In the genomic region with DNA sequence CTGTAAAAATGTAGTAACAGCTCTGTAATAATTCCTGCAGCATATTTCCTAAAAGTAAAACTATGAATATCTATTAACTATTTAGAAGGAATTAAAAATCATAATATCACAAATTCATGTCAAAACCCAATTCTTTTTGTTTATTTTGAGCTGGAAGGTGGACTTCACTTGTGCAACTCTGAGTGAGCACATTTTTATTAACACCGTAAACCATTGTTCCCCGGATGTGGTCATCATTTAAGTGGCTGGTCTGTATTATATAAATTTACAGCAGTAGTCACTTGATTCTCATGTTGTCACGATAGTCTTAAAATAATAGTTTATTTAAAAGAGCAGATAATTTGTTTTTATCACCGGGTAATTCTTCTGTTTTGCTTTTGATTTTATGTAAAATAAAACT, we compare ENCODE assay signal across 29 cellular contexts. TPM values are rescaled to one million over a fixed set of nuclear protein-coding genes. Genes with fewer than 3 reads are reported as not detected.
"Had no signal": no experiment of that assay in that cellular context is flagged by ENCODE, and none has a peak within 500 bp of the region (broad histone marks: within the 10 kb centered on the region; RNA-seq: fewer than 3 reads in every experiment).

No MANE protein-coding gene starts in this region.

- DNase-seq: activated CD4-positive, alpha-beta memory T cell treated with anti-CD3 and anti-CD28 coated beads, Interleukin-2, amount 10 ng/mL, durations not matched to agents 7 days and 5 days; activated CD4-positive, alpha-beta T cell treated with anti-CD3 and anti-CD28 coated beads, Interleukin-2, amount 10 ng/mL, durations not matched to agents 24 days and 14 days; activated gamma-delta T cell; activated naive CD4-positive, alpha-beta T cell treated with anti-CD3 and anti-CD28 coated beads, Interleukin-2, amount 50 U/mL, for 16 hours; anterior cingulate cortex; body of pancreas; caudate nucleus; effector memory CD8-positive, alpha-beta T cell; esophagus squamous epithelium; foreskin keratinocyte; hypothalamus; islet precursor cell; left colon; lower lobe of right lung; naive thymus-derived CD4-positive, alpha-beta T cell; occipital lobe; retina; sigmoid colon; spleen; stimulated activated CD4-positive, alpha-beta T cell treated with anti-CD3 and anti-CD28 coated beads, Interleukin-4, amount 100 ng/mL, for 1 hour; stimulated activated naive CD4-positive, alpha-beta T cell; testis had no signal

- H3K27me3 ChIP-seq: body of pancreas, esophagus squamous epithelium, foreskin keratinocyte, sigmoid colon, spleen, testis had no signal

- H3K36me3 Mint-ChIP-seq: naive thymus-derived CD4-positive, alpha-beta T cell had no signal

- H3K9me3 ChIP-seq: body of pancreas, esophagus squamous epithelium, lower lobe of right lung, sigmoid colon, spleen, testis had no signal

- H3K27ac ChIP-seq: body of pancreas, esophagus squamous epithelium, foreskin keratinocyte, lower lobe of right lung, sigmoid colon, spleen, testis had no signal

- ATAC-seq: body of pancreas; effector memory CD8-positive, alpha-beta T cell; foreskin keratinocyte; left colon; lower lobe of right lung; naive thymus-derived CD4-positive, alpha-beta T cell; SK-N-SH treated with all-trans-retinoic acid at 6 μM for 48 hours had no signal

- H3K4me3 ChIP-seq: body of pancreas, esophagus squamous epithelium, lower lobe of right lung, sigmoid colon, spleen, testis had no signal

- H3K9me3 Mint-ChIP-seq: activated CD4-positive, alpha-beta memory T cell treated with anti-CD3 and anti-CD28 coated beads, Interleukin-2, amount 10 ng/mL, durations not matched to agents 7 days and 5 days; activated CD4-positive, alpha-beta T cell treated with anti-CD3 and anti-CD28 coated beads, Interleukin-2, amount 10 ng/mL, durations not matched to agents 24 days and 14 days; activated T-helper 1 cell treated with anti-CD3 and anti-CD28 coated beads, Interleukin-12 subunit alpha, Interleukin-12 subunit beta, Interleukin-2, Interleukin-4 antibody, amounts not matched to agents 30 ng/mL and 10 ng/mL and 1 ng/mL, durations not matched to agents 14 hours and 24 hours and 36 hours; effector memory CD8-positive, alpha-beta T cell; neural crest cell; type B pancreatic cell had no signal

- H3K27me3 Mint-ChIP-seq: activated CD4-positive, alpha-beta memory T cell treated with anti-CD3 and anti-CD28 coated beads, Interleukin-2, amount 10 ng/mL, durations not matched to agents 7 days and 5 days; activated CD4-positive, alpha-beta T cell treated with anti-CD3 and anti-CD28 coated beads, Interleukin-2, amount 10 ng/mL, durations not matched to agents 24 days and 14 days; effector memory CD8-positive, alpha-beta T cell; naive thymus-derived CD4-positive, alpha-beta T cell; progenitor cell of endocrine pancreas; type B pancreatic cell had no signal

- H3K4me3 Mint-ChIP-seq: activated CD4-positive, alpha-beta memory T cell treated with anti-CD3 and anti-CD28 coated beads, Interleukin-2, amount 10 ng/mL, durations not matched to agents 7 days and 5 days; activated CD4-positive, alpha-beta T cell treated with anti-CD3 and anti-CD28 coated beads, Interleukin-2, amount 10 ng/mL, durations not matched to agents 24 days and 14 days; activated T-helper 1 cell treated with anti-CD3 and anti-CD28 coated beads, Interleukin-12 subunit alpha, Interleukin-12 subunit beta, Interleukin-2, Interleukin-4 antibody, amounts not matched to agents 30 ng/mL and 10 ng/mL and 1 ng/mL, durations not matched to agents 14 hours and 24 hours and 36 hours; effector memory CD8-positive, alpha-beta T cell; naive thymus-derived CD4-positive, alpha-beta T cell; neural crest cell; type B pancreatic cell had no signal

- H3K4me1 ChIP-seq: body of pancreas had no signal

- H3K27ac Mint-ChIP-seq: activated CD4-positive, alpha-beta memory T cell treated with anti-CD3 and anti-CD28 coated beads, Interleukin-2, amount 10 ng/mL, durations not matched to agents 7 days and 5 days; activated CD4-positive, alpha-beta T cell treated with anti-CD3 and anti-CD28 coated beads, Interleukin-2, amount 10 ng/mL, durations not matched to agents 24 days and 14 days; activated T-helper 1 cell treated with anti-CD3 and anti-CD28 coated beads, Interleukin-12 subunit alpha, Interleukin-12 subunit beta, Interleukin-2, Interleukin-4 antibody, amounts not matched to agents 30 ng/mL and 10 ng/mL and 1 ng/mL, durations not matched to agents 14 hours and 24 hours and 36 hours; effector memory CD8-positive, alpha-beta T cell; naive thymus-derived CD4-positive, alpha-beta T cell; progenitor cell of endocrine pancreas; type B pancreatic cell had no signal

RNA-seq across cellular contexts. Expression of a gene that starts 43.0 kb away (rescaled TPM):
- total RNA-seq: activated CD4-positive, alpha-beta memory T cell treated with anti-CD3 and anti-CD28 coated beads, Interleukin-2, amount 10 ng/mL, durations not matched to agents 7 days and 5 days; activated CD4-positive, alpha-beta T cell treated with anti-CD3 and anti-CD28 coated beads, Interleukin-2, amount 10 ng/mL, durations not matched to agents 24 days and 14 days; activated T-helper 1 cell treated with anti-CD3 and anti-CD28 coated beads, Interleukin-12 subunit alpha, Interleukin-12 subunit beta, Interleukin-2, Interleukin-4 antibody, amounts not matched to agents 30 ng/mL and 10 ng/mL and 1 ng/mL, durations not matched to agents 14 hours and 24 hours and 36 hours; body of pancreas; dermis microvascular lymphatic vessel endothelial cell; left colon; T-helper 2 cell treated with Interferon-gamma antibody and Interleukin-4, amounts not matched to agents 100 ng/mL and 5 ng/mL, for 36 hours had no signal
- polyA plus RNA-seq: naive thymus-derived CD4-positive, alpha-beta T cell had no signal
